In genomic region chr17:49435630-49436029, GRCh38 we compare ENCODE assay signal across 1 cellular context.
TF ChIP-seq lines count a peak whose summit lies in the region.

No MANE protein-coding gene starts in this region.

TF ChIP-seq in H1, 55 proteins besides CTCF, POLR2A, EP300 and RAD21:
- no peak for TF ChIP-seq SIN3A (conservative IDR thresholded peaks at IDR 0.05 in 1 of 2, IDR thresholded peaks at IDR 0.05 in 1 of 2; ENCODE audit: low read depth in 1 of 2, low read length in 2 of 2)
- TF ChIP-seq CBX5 (IDR thresholded peaks at IDR 0.05; ENCODE audit: low read depth, low read length) = no peak
- no peak for TF ChIP-seq TEAD4 (IDR thresholded peaks at IDR 0.05; ENCODE audit: low read depth, low read length)
- TF ChIP-seq CEBPB (IDR thresholded peaks at IDR 0.05; ENCODE audit: low read depth, low read length) = no peak
- TF ChIP-seq ATF2 (IDR thresholded peaks at IDR 0.05; ENCODE audit: low read length) = no peak
- TF ChIP-seq JUN (IDR thresholded peaks at IDR 0.05; ENCODE audit: low read depth, low read length) = no peak
- no peak for TF ChIP-seq RFX5 (IDR thresholded peaks at IDR 0.05; ENCODE audit: borderline replicate concordance, low read depth, low read length)
- no peak for TF ChIP-seq E2F6 (IDR thresholded peaks at IDR 0.05)
- TF ChIP-seq CHD1 (IDR thresholded peaks at IDR 0.05; ENCODE audit: low read depth, low read length) = no peak
- TF ChIP-seq MAFK (IDR thresholded peaks at IDR 0.05; ENCODE audit: low read depth, low read length) = no peak
- no peak for TF ChIP-seq SIRT6 (IDR thresholded peaks at IDR 0.05; ENCODE audit: low read length)
- no peak for TF ChIP-seq SUZ12 (IDR thresholded peaks at IDR 0.05; ENCODE audit: low read length)
- TF ChIP-seq, protein P1, sequence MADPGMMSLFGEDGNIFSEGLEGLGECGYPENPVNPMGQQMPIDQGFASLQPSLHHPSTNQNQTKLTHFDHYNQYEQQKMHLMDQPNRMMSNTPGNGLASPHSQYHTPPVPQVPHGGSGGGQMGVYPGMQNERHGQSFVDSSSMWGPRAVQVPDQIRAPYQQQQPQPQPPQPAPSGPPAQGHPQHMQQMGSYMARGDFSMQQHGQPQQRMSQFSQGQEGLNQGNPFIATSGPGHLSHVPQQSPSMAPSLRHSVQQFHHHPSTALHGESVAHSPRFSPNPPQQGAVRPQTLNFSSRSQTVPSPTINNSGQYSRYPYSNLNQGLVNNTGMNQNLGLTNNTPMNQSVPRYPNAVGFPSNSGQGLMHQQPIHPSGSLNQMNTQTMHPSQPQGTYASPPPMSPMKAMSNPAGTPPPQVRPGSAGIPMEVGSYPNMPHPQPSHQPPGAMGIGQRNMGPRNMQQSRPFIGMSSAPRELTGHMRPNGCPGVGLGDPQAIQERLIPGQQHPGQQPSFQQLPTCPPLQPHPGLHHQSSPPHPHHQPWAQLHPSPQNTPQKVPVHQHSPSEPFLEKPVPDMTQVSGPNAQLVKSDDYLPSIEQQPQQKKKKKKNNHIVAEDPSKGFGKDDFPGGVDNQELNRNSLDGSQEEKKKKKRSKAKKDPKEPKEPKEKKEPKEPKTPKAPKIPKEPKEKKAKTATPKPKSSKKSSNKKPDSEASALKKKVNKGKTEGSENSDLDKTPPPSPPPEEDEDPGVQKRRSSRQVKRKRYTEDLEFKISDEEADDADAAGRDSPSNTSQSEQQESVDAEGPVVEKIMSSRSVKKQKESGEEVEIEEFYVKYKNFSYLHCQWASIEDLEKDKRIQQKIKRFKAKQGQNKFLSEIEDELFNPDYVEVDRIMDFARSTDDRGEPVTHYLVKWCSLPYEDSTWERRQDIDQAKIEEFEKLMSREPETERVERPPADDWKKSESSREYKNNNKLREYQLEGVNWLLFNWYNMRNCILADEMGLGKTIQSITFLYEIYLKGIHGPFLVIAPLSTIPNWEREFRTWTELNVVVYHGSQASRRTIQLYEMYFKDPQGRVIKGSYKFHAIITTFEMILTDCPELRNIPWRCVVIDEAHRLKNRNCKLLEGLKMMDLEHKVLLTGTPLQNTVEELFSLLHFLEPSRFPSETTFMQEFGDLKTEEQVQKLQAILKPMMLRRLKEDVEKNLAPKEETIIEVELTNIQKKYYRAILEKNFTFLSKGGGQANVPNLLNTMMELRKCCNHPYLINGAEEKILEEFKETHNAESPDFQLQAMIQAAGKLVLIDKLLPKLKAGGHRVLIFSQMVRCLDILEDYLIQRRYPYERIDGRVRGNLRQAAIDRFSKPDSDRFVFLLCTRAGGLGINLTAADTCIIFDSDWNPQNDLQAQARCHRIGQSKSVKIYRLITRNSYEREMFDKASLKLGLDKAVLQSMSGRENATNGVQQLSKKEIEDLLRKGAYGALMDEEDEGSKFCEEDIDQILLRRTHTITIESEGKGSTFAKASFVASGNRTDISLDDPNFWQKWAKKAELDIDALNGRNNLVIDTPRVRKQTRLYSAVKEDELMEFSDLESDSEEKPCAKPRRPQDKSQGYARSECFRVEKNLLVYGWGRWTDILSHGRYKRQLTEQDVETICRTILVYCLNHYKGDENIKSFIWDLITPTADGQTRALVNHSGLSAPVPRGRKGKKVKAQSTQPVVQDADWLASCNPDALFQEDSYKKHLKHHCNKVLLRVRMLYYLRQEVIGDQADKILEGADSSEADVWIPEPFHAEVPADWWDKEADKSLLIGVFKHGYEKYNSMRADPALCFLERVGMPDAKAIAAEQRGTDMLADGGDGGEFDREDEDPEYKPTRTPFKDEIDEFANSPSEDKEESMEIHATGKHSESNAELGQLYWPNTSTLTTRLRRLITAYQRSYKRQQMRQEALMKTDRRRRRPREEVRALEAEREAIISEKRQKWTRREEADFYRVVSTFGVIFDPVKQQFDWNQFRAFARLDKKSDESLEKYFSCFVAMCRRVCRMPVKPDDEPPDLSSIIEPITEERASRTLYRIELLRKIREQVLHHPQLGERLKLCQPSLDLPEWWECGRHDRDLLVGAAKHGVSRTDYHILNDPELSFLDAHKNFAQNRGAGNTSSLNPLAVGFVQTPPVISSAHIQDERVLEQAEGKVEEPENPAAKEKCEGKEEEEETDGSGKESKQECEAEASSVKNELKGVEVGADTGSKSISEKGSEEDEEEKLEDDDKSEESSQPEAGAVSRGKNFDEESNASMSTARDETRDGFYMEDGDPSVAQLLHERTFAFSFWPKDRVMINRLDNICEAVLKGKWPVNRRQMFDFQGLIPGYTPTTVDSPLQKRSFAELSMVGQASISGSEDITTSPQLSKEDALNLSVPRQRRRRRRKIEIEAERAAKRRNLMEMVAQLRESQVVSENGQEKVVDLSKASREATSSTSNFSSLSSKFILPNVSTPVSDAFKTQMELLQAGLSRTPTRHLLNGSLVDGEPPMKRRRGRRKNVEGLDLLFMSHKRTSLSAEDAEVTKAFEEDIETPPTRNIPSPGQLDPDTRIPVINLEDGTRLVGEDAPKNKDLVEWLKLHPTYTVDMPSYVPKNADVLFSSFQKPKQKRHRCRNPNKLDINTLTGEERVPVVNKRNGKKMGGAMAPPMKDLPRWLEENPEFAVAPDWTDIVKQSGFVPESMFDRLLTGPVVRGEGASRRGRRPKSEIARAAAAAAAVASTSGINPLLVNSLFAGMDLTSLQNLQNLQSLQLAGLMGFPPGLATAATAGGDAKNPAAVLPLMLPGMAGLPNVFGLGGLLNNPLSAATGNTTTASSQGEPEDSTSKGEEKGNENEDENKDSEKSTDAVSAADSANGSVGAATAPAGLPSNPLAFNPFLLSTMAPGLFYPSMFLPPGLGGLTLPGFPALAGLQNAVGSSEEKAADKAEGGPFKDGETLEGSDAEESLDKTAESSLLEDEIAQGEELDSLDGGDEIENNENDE (IDR thresholded peaks at IDR 0.05; ENCODE audit: insufficient replicate concordance, low read length) = no peak
- no peak for TF ChIP-seq ASH2L (IDR thresholded peaks at IDR 0.05; ENCODE audit: low read length)
- no peak for TF ChIP-seq RBBP5 (IDR thresholded peaks at IDR 0.05; ENCODE audit: borderline replicate concordance, low read depth, low read length)
- no peak for TF ChIP-seq HDAC6 (IDR thresholded peaks at IDR 0.05; ENCODE audit: low read depth, low read length)
- no peak for TF ChIP-seq BACH1 (IDR thresholded peaks at IDR 0.05; ENCODE audit: low read length)
- no peak for TF ChIP-seq KDM4A (IDR thresholded peaks at IDR 0.05; ENCODE audit: low read depth, low read length, severe bottlenecking)
- TF ChIP-seq KDM5A (IDR thresholded peaks at IDR 0.05; ENCODE audit: low read length) = no peak
